ENCODE assay signal across 29 cellular contexts in the genomic region with DNA sequence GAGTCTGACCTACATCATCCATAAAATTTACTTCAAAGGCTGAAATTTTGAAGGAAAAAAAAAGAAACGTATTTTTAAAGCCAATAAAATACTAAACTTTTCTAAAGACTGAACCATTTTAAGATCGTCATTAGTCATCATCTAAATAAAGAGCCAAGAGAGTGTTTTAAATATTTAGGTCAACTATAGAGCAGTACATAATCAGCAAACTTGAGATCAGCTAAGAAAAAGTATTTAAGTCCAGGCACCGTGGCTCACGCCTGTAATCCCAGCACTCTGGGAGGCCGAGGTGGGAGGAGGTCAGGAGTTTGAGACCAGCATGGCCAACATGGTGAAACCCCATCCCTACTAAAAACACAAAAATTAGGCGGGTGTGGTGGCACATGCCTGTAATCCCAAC. TPM values are rescaled to one million over a fixed set of nuclear protein-coding genes. Genes with fewer than 3 reads are reported as not detected.
A peak's percentile ranks its signal among the peaks of the same experiment; 100 is the strongest.
DNase-seq lines count a peak whose midpoint lies in the region; ATAC-seq and TF ChIP-seq lines count a peak whose summit lies in the region.
"Had no signal": no experiment of that assay in that cellular context is flagged by ENCODE, and none has a peak within 500 bp of the region (broad histone marks: within the 10 kb centered on the region; RNA-seq: fewer than 3 reads in every experiment).

No MANE protein-coding gene starts in this region.

- in situ Hi-C loops in IMR-90 (cut with MboI; ENCODE audit: low sequenced_read_pairs), result no loop called here

- H3K9me3 Mint-ChIP-seq in mesothelial cell of epicardium, result no peaks in the 10 kb centered on the region
- H3K9me3 Mint-ChIP-seq: activated CD4-positive, alpha-beta memory T cell treated with anti-CD3 and anti-CD28 coated beads for 36 hours; activated T-cell treated with anti-CD3 and anti-CD28 coated beads, Interleukin-2, amount 50 U/mL, for 72 hours; brain; CD8-positive, alpha-beta T cell; natural killer cell; stimulated activated effector memory CD8-positive, alpha-beta T cell treated with anti-CD3 and anti-CD28 coated beads, Interleukin-12 subunit alpha, Interleukin-12 subunit beta, amount 100 ng/mL, for 72 hours; T-helper 1 cell treated with Interleukin-12 subunit alpha and Interleukin-12 subunit beta and Interleukin-4 antibody, amounts not matched to agents 30 μg/mL and 1 μg/mL, for 36 hours; type B pancreatic cell had no signal

- H3K9me3 ChIP-seq in IMR-90 (ENCODE audit: control insufficient read depth, insufficient read depth, low read length) (no peaks in the 10 kb centered on the region), testis (no peaks in the 10 kb centered on the region)
- H3K9me3 ChIP-seq: SK-N-SH had no signal

- peaks cover 32% of the 10 kb centered on the region for H3K36me3 ChIP-seq in ACC112 (ENCODE audit: insufficient read depth, low read length)
- peaks cover 37% of the 10 kb centered on the region for H3K36me3 ChIP-seq in IMR-90 (ENCODE audit: control insufficient read depth, insufficient read depth, low read length)
- H3K36me3 ChIP-seq in testis (ENCODE audit: low read depth, missing control alignments), result no peaks in the 10 kb centered on the region

- no peak for TF ChIP-seq CTCF in IMR-90 (conservative IDR thresholded peaks at IDR 0.05; ENCODE audit: low read depth, low read length)
- TF ChIP-seq CTCF in coronary artery (IDR thresholded peaks at IDR 0.05), result no peak
- no peak for TF ChIP-seq CTCF in mesothelial cell of epicardium (IDR thresholded peaks at IDR 0.05; ENCODE audit: unreplicated experiment)
- TF ChIP-seq CTCF in testis (IDR thresholded peaks at IDR 0.05), result no peak

- peaks cover 7% of the 10 kb centered on the region for H4K20me1 ChIP-seq in IMR-90 (ENCODE audit: insufficient read depth, low read length)

- H3K27me3 ChIP-seq in ACC112 (ENCODE audit: insufficient read depth, low read length), result no peaks in the 10 kb centered on the region
- H3K27me3 ChIP-seq in IMR-90 (ENCODE audit: control insufficient read depth, insufficient read depth, low read length), result no peaks in the 10 kb centered on the region
- H3K27me3 ChIP-seq in testis, result no peaks in the 10 kb centered on the region

- POLR2A ChIA-PET in IMR-90 (lab: Charles Lee; ENCODE audit: unreplicated experiment), result no interaction called here

- no peak overlapping the region for H4K5ac ChIP-seq in IMR-90 (ENCODE audit: low read depth, low read length)

- no peak for TF ChIP-seq RAD21 in IMR-90 (IDR thresholded peaks at IDR 0.05; ENCODE audit: low read length)

- H2BK120ac ChIP-seq in IMR-90 (ENCODE audit: low read depth, low read length), result no peak overlapping the region; the same call in 1 of the 2 replicates

- peaks cover 2% of the 10 kb centered on the region for H3K79me2 ChIP-seq in ACC112 (ENCODE audit: control insufficient read depth, insufficient read depth, low read length, unreplicated experiment)

- H4K8ac ChIP-seq in IMR-90 (ENCODE audit: low read depth in 2 of 2, low read length in 2 of 2), result no peak overlapping the region

- no peak overlapping the region for H3K56ac ChIP-seq in IMR-90 (ENCODE audit: extremely low read depth, insufficient read depth, low read length)

- H3K27me3 Mint-ChIP-seq in mesothelial cell of epicardium (ENCODE audit: low read depth), result no peaks in the 10 kb centered on the region
- H3K27me3 Mint-ChIP-seq: activated CD4-positive, alpha-beta memory T cell treated with anti-CD3 and anti-CD28 coated beads for 36 hours; brain; type B pancreatic cell had no signal

- TF ChIP-seq POLR2A in IMR-90 (IDR thresholded peaks at IDR 0.05; ENCODE audit: low read depth, low read length), result no peak
- TF ChIP-seq POLR2A in testis (IDR thresholded peaks at IDR 0.05), result no peak

- WGBS in IMR-90 (ENCODE audit: extremely low coverage in 2 of 2, insufficient read length in 1 of 2), 2 experiments, result no CpG with 5 or more reads among the region's 6 CpGs
- 78 to 84% methylated on average over 6 of the region's 6 CpGs for WGBS in testis, 2 donors

- no peak overlapping the region for H4K91ac ChIP-seq in IMR-90 (ENCODE audit: insufficient read depth, low read depth, low read length)

- BruUV-seq in IMR-90 (replicated peaks; lab: Mats Ljungman, UMichigan), result no TSS peak

- H3K14ac ChIP-seq in IMR-90 (replicated peaks; ENCODE audit: low read depth, low read length), result no peak overlapping the region

- intact Hi-C loops in IMR-90 (cut with micrococcal nuclease) (no loop called here), testis (cut with DNase I; ENCODE audit: low total_unique reads) (no loop called here)

- H3K18ac ChIP-seq in IMR-90 (ENCODE audit: low read depth, low read length), result 0 out of 2 replicates have a peak overlapping the region, but pooled peaks have one; percentile 59

- peak overlapping the region; percentile 54 for H2BK5ac ChIP-seq in IMR-90 (ENCODE audit: low read depth, low read length, poor library complexity, severe bottlenecking)

- no peak overlapping the region for H2BK15ac ChIP-seq in IMR-90 (ENCODE audit: low read depth, low read length)

- H3K4me3 ChIP-seq in ACC112 (ENCODE audit: low read depth, low read length) (no peak overlapping the region), IMR-90 (ENCODE audit: insufficient read depth, low read depth, low read length) (no peak overlapping the region), coronary artery (no peak overlapping the region), testis (no peak overlapping the region)
- H3K4me3 ChIP-seq: lung, PC-9 had no signal

- dilution Hi-C loops in IMR-90 (cut with HindIII; ENCODE audit: low sequenced_read_pairs, unreplicated experiment), result no loop called here

- H3K4me1 Mint-ChIP-seq in mesothelial cell of epicardium, result no peaks in the 10 kb centered on the region
- H3K4me1 Mint-ChIP-seq: brain; stimulated activated effector memory CD8-positive, alpha-beta T cell treated with anti-CD3 and anti-CD28 coated beads, Interleukin-12 subunit alpha, Interleukin-12 subunit beta, amount 100 ng/mL, for 72 hours had no signal

- CTCF ChIA-PET in IMR-90 (lab: Yijun Ruan, JAX), result no interaction called here

- no peak overlapping the region for H2AK5ac ChIP-seq in IMR-90 (ENCODE audit: low read depth, low read length)

- peak overlapping the region; percentile 25 for H3K27ac Mint-ChIP-seq in mesothelial cell of epicardium
- H3K27ac Mint-ChIP-seq: activated CD4-positive, alpha-beta memory T cell treated with anti-CD3 and anti-CD28 coated beads for 36 hours; activated T-cell treated with anti-CD3 and anti-CD28 coated beads, Interleukin-2, amount 50 U/mL, for 72 hours; brain; CD8-positive, alpha-beta T cell; natural killer cell; stimulated activated effector memory CD8-positive, alpha-beta T cell treated with anti-CD3 and anti-CD28 coated beads, Interleukin-12 subunit alpha, Interleukin-12 subunit beta, amount 100 ng/mL, for 72 hours; T-helper 1 cell treated with Interleukin-12 subunit alpha and Interleukin-12 subunit beta and Interleukin-4 antibody, amounts not matched to agents 30 μg/mL and 1 μg/mL, for 36 hours; type B pancreatic cell had no signal

- H3K9me1 ChIP-seq in IMR-90 (ENCODE audit: insufficient read depth, low read length), result peaks cover 7% of the 10 kb centered on the region

- no peak overlapping the region for H2BK20ac ChIP-seq in IMR-90 (ENCODE audit: low read depth, low read length)

- peak; percentile 61 for DNase-seq in IMR-90
- DNase-seq in coronary artery (ENCODE audit: low spot score), result no peak
- DNase-seq in mesothelial cell of epicardium (ENCODE audit: low spot score in 2 of 2, unreplicated experiment in 2 of 2), result no peak
- DNase-seq in testis, result no peak
- DNase-seq in superior temporal gyrus (ENCODE audit: extremely low spot score), result no peak
- DNase-seq in NCI-H1930 (lab: John Stamatoyannopoulos, UW), result no peak
- DNase-seq: activated CD4-positive, alpha-beta memory T cell treated with anti-CD3 and anti-CD28 coated beads for 36 hours; activated naive CD4-positive, alpha-beta T cell; activated T-cell treated with anti-CD3 and anti-CD28 coated beads, Interleukin-2, amount 50 U/mL, for 72 hours; CD8-positive, alpha-beta T cell; cerebellar nuclear complex; head of caudate nucleus; KG1; natural killer cell; NCI-H2029 treated with DMSO at 0.1 percent for 48 hours; NCI-H226; NCI-H526 treated with DMSO at 0.1 percent for 48 hours; nucleus accumbens; PC-9; SK-N-SH had no signal

- no peak overlapping the region for H2AK9ac ChIP-seq in IMR-90 (replicated peaks; ENCODE audit: low read depth, low read length, poor library complexity)

- no peak overlapping the region for H3K4me2 ChIP-seq in IMR-90 (ENCODE audit: low read depth, low read length)
- H3K4me2 ChIP-seq: PC-9, SK-N-SH had no signal

- H3K79me1 ChIP-seq in IMR-90 (ENCODE audit: low read depth in 1 of 2, low read length in 2 of 2), result peaks cover 23 to 47% of the 10 kb centered on the region in 2 experiments

- H3K4me1 ChIP-seq in ACC112 (ENCODE audit: control insufficient read depth, insufficient read depth, low read length, unreplicated experiment) (peaks cover 20% of the 10 kb centered on the region), IMR-90 (ENCODE audit: control insufficient read depth, insufficient read depth, low read length) (peaks cover 6% of the 10 kb centered on the region), testis (no peaks in the 10 kb centered on the region)

- H3K4me3 Mint-ChIP-seq in mesothelial cell of epicardium, result no peak overlapping the region
- H3K4me3 Mint-ChIP-seq: activated CD4-positive, alpha-beta memory T cell treated with anti-CD3 and anti-CD28 coated beads for 36 hours; activated T-cell treated with anti-CD3 and anti-CD28 coated beads, Interleukin-2, amount 50 U/mL, for 72 hours; brain; CD8-positive, alpha-beta T cell; natural killer cell; stimulated activated effector memory CD8-positive, alpha-beta T cell treated with anti-CD3 and anti-CD28 coated beads, Interleukin-12 subunit alpha, Interleukin-12 subunit beta, amount 100 ng/mL, for 72 hours; T-helper 1 cell treated with Interleukin-12 subunit alpha and Interleukin-12 subunit beta and Interleukin-4 antibody, amounts not matched to agents 30 μg/mL and 1 μg/mL, for 36 hours; type B pancreatic cell had no signal

- no peak overlapping the region for H3K23ac ChIP-seq in IMR-90 (ENCODE audit: low read depth, low read length)

- no peak overlapping the region for H3K9ac ChIP-seq in IMR-90 (ENCODE audit: low read depth, low read length)
- H3K9ac ChIP-seq: SK-N-SH had no signal

- H2AFZ ChIP-seq in ACC112 (ENCODE audit: low read length, unreplicated experiment) (no peak overlapping the region), IMR-90 (replicated peaks; ENCODE audit: low read length, poor library complexity) (no peak overlapping the region)
- H2AFZ ChIP-seq: PC-9 had no signal

- H3K36me3 Mint-ChIP-seq in mesothelial cell of epicardium, result peaks cover 46% of the 10 kb centered on the region

- no peak overlapping the region for H3K4ac ChIP-seq in IMR-90 (ENCODE audit: low read depth, low read length)

- H3K27ac ChIP-seq in ACC112 (ENCODE audit: low read depth, low read length) (peak overlapping the region; percentile 66), IMR-90 (ENCODE audit: insufficient read depth, low read length) (peak overlapping the region; percentile 61; the same call in 1 of the 2 replicates), coronary artery (peak overlapping the region; percentile 9 to 38), testis (no peak overlapping the region)
- H3K27ac ChIP-seq: PC-9 had no signal

- ATAC-seq in IMR-90 (ENCODE audit: low read depth), result peak; percentile 83
- ATAC-seq in HG03159 (IDR thresholded peaks at IDR 0.05; ENCODE audit: unreplicated experiment), result no peak
- ATAC-seq: activated CD4-positive, CD25-positive, alpha-beta regulatory T cell treated with anti-CD3 and anti-CD28 coated beads, Interleukin-2, amount 50 U/mL, for 24 hours; activated T-cell treated with anti-CD3 and anti-CD28 coated beads, Interleukin-2, amount 50 U/mL, for 72 hours; CD8-positive, alpha-beta T cell; natural killer cell; Right ventricle myocardium inferior; stimulated activated effector memory CD8-positive, alpha-beta T cell treated with anti-CD3 and anti-CD28 coated beads, Interleukin-12 subunit alpha, Interleukin-12 subunit beta, amount 100 ng/mL, for 72 hours had no signal

RNA-seq across cellular contexts. Expression of a gene that starts 35.5 kb away (rescaled TPM):
- 222 and 228 TPM in 2 replicates for total RNA-seq in IMR-90 (2012; rRNA removed)
- 48.5 and 48.8 TPM in 2 replicates for polyA plus RNA-seq in IMR-90 (2012; rRNA removed)
- polyA plus RNA-seq in IMR-90 (2012; cell fraction: cytosol; rRNA removed), result 7.8 and 13.6 TPM in 2 replicates
- polyA plus RNA-seq in IMR-90 (2012; cell fraction: nucleus; rRNA removed; ENCODE audit: low replicate concordance), result 22.3 and 106 TPM in 2 replicates
- 177 to 195 TPM (median 184 TPM) in 3 replicates for total RNA-seq in mesothelial cell of epicardium
- total RNA-seq in testis, result 100 to 1,000 TPM; 232 to 235 TPM
- 124 TPM for polyA plus RNA-seq in testis (ENCODE audit: insufficient read depth, low read depth, low replicate concordance)

Comparison
In these comparisons a context has a peak if more than half of its experiments do, and no peak if none do; other contexts are left out.
1. H3K27ac ChIP-seq: peak in ACC112 (single experiment), IMR-90 (single experiment) and coronary artery (2 of 2); none in testis (0 of 2).